ENCODE assay signal across 17 cellular contexts in genomic region chrX:121455890-121456289, GRCh38.
DNase-seq lines count a peak whose midpoint lies in the region; ATAC-seq and TF ChIP-seq lines count a peak whose summit lies in the region.
"Had no signal": no experiment of that assay in that cellular context is flagged by ENCODE, and none has a peak within 500 bp of the region (broad histone marks: within the 10 kb centered on the region; RNA-seq: fewer than 3 reads in every experiment).

No MANE protein-coding gene starts in this region.

- H3K4me1 Mint-ChIP-seq in activated B cell treated with CpG ODN at 0.5 μM for 24 hours: peaks cover 16% of the 10 kb centered on the region

- H3K27me3 Mint-ChIP-seq in activated B cell treated with CpG ODN at 0.5 μM for 24 hours: no peaks in the 10 kb centered on the region

- H3K4me3 Mint-ChIP-seq in activated B cell treated with CpG ODN at 0.5 μM for 24 hours: no peak overlapping the region
- H3K4me3 Mint-ChIP-seq: HFFc6 had no signal

- no peaks in the 10 kb centered on the region for H3K36me3 Mint-ChIP-seq in activated B cell treated with CpG ODN at 0.5 μM for 24 hours (ENCODE audit: low read depth)

- no peak for TF ChIP-seq CTCF in activated B cell treated with CpG ODN at 0.5 μM for 24 hours (IDR thresholded peaks at IDR 0.05)

- no peaks in the 10 kb centered on the region for H3K9me3 Mint-ChIP-seq in activated B cell treated with CpG ODN at 0.5 μM for 24 hours

- no peak for DNase-seq in activated B cell treated with CpG ODN at 0.5 μM for 24 hours
- no peak for DNase-seq in NCI-H2227 treated with DMSO at 0.1 percent for 48 hours (lab: John Stamatoyannopoulos, UW)
- no peak for DNase-seq in stimulated activated CD4-positive, alpha-beta T cell treated with anti-CD3 and anti-CD28 coated beads, Interleukin-12 subunit alpha, Interleukin-12 subunit beta, amount 100 ng/mL, for 4 hours
- DNase-seq in NCI-H82 treated with DMSO at 0.1 percent for 48 hours (lab: John Stamatoyannopoulos, UW; ENCODE audit: unreplicated experiment): no peak
- DNase-seq in NCI-H146 (lab: John Stamatoyannopoulos, UW): no peak
- DNase-seq: activated CD4-positive, alpha-beta T cell treated with anti-CD3 and anti-CD28 coated beads for 1 hour; aorta; HFFc6; NCI-H1436; NCI-H345; right lobe of liver; Right ventricle myocardium superior; stimulated activated CD4-positive, alpha-beta T cell treated with anti-CD3 and anti-CD28 coated beads, Interleukin-2, amount 100 ng/mL, for 24 hours; uterus had no signal

- no peak for TF ChIP-seq POLR2A in GM18505 (IDR thresholded peaks at IDR 0.05; ENCODE audit: borderline replicate concordance, extremely low read depth, insufficient read depth, insufficient read length)

- ATAC-seq in GM18505 (IDR thresholded peaks at IDR 0.05; ENCODE audit: unreplicated experiment) (peak; percentile 63), GM19467 (IDR thresholded peaks at IDR 0.05; ENCODE audit: unreplicated experiment) (peak; percentile 50), HG03066 (IDR thresholded peaks at IDR 0.05; ENCODE audit: low read depth, unreplicated experiment) (peak; percentile 60), activated B cell treated with CpG ODN at 0.5 μM for 24 hours (ENCODE audit: low read depth) (no peak)
- ATAC-seq: right lobe of liver had no signal

- POLR2A ChIA-PET in activated B cell treated with CpG ODN at 0.5 μM for 24 hours (lab: Charles Lee): no interaction called here

- H3K27ac Mint-ChIP-seq in activated B cell treated with CpG ODN at 0.5 μM for 24 hours: peak overlapping the region; percentile 61
- H3K27ac Mint-ChIP-seq: HFFc6 had no signal

- intact Hi-C loops in activated B cell treated with CpG ODN at 0.5 μM for 24 hours (cut with micrococcal nuclease): no loop called here

- CTCF ChIA-PET in activated B cell treated with CpG ODN at 0.5 μM for 24 hours (lab: Charles Lee): no interaction called here
